18 cellular contexts compared by ENCODE assay signal in the genomic region with DNA sequence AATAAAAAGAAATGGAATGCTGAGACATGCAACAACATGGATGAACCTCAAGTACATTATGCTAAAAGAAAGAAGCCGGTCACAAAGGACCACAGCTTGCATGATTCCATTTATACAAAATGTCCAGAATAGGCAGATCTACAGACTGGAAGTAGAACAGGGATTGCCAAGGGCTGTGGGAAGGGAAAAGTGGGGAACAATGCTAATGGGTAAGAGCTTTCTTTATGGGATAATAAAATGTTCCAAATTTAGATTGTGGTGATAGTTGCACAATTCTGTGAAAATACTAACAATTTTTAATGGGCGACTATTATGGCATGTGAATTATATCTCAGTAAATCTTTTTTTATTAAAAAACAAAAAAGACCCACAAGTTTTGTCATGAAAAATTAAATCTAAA.
A peak's percentile ranks its signal among the peaks of the same experiment; 100 is the strongest.
DNase-seq lines count a peak whose midpoint lies in the region; ATAC-seq and TF ChIP-seq lines count a peak whose summit lies in the region.
"Had no signal": no experiment of that assay in that cellular context is flagged by ENCODE, and none has a peak within 500 bp of the region (broad histone marks: within the 10 kb centered on the region; RNA-seq: fewer than 3 reads in every experiment).

No MANE protein-coding gene starts in this region.

- intact Hi-C loops in mammary epithelial cell (cut with micrococcal nuclease), result no loop called here
- intact Hi-C loops in breast epithelium (cut with DNase I; ENCODE audit: low total_unique reads), result no loop called here
- intact Hi-C loops in PC-3 (cut with micrococcal nuclease), result loop anchor here (1.0 to 5.0 kb wide), 3 partner anchors 33 to 90 kb away; no protein-coding TSS in a partner anchor
- intact Hi-C loops in OCI-LY7 (cut with micrococcal nuclease; ENCODE audit: unreplicated experiment), result no loop called here

- H3F3A ChIP-seq in PC-3 (ENCODE audit: low read length, unreplicated experiment), result no peaks in the 10 kb centered on the region

- no peak overlapping the region for H3K4me2 ChIP-seq in mammary epithelial cell (ENCODE audit: insufficient read depth, low read depth, low read length)
- no peak overlapping the region for H3K4me2 ChIP-seq in PC-3 (ENCODE audit: low read length)
- H3K4me2 ChIP-seq in OCI-LY7 (ENCODE audit: low read length), result no peak overlapping the region
- H3K4me2 ChIP-seq: BLaER1 had no signal

- no peaks in the 10 kb centered on the region for H3K36me3 ChIP-seq in mammary epithelial cell (ENCODE audit: insufficient read depth, low read length)
- H3K36me3 ChIP-seq in breast epithelium, result no peaks in the 10 kb centered on the region
- H3K36me3 ChIP-seq in PC-3 (ENCODE audit: low read depth, low read length), result no peaks in the 10 kb centered on the region
- H3K36me3 ChIP-seq in OCI-LY7 (ENCODE audit: insufficient read depth, low read length), result no peaks in the 10 kb centered on the region
- H3K36me3 ChIP-seq: BLaER1, HAP-1 had no signal

- H3K27ac ChIP-seq in mammary epithelial cell (ENCODE audit: insufficient read depth, low read depth, low read length) (peak overlapping the region; percentile 67), breast epithelium (no peak overlapping the region), PC-3 (ENCODE audit: low read length) (peak overlapping the region; percentile 73), OCI-LY7 (ENCODE audit: low read depth, low read length, poor library complexity, severe bottlenecking) (no peak overlapping the region)
- H3K27ac ChIP-seq: 22Rv1, BLaER1, HL-60 had no signal

- H3K9me3 ChIP-seq in mammary epithelial cell (replicated peaks; ENCODE audit: insufficient read depth, low read length), result no peaks in the 10 kb centered on the region
- H3K9me3 ChIP-seq in breast epithelium, result no peaks in the 10 kb centered on the region
- no peaks in the 10 kb centered on the region for H3K9me3 ChIP-seq in PC-3 (ENCODE audit: low read length)
- H3K9me3 ChIP-seq in OCI-LY7 (ENCODE audit: low read length), result no peaks in the 10 kb centered on the region
- H3K9me3 ChIP-seq: HAP-1 had no signal

- TF ChIP-seq CTCF in mammary epithelial cell (conservative IDR thresholded peaks at IDR 0.05 in 1 of 2, IDR thresholded peaks at IDR 0.05 in 1 of 2; ENCODE audit: extremely low read depth in 1 of 2, insufficient read depth in 1 of 2, low read depth in 1 of 2, low read length in 2 of 2) (no peak), breast epithelium (IDR thresholded peaks at IDR 0.05) (no peak), PC-3 (conservative IDR thresholded peaks at IDR 0.05; ENCODE audit: low read depth, low read length) (no peak), OCI-LY7 (conservative IDR thresholded peaks at IDR 0.05; ENCODE audit: low read length) (no peak)

- dilution Hi-C loops in mammary epithelial cell (cut with HindIII; ENCODE audit: low sequenced_read_pairs), result no loop called here

- in situ Hi-C loops in mammary epithelial cell (cut with MboI; ENCODE audit: low sequenced_read_pairs in 2 of 2), result no loop called here

- no peaks in the 10 kb centered on the region for H3K79me2 ChIP-seq in mammary epithelial cell (ENCODE audit: insufficient read depth, low read length)
- H3K79me2 ChIP-seq in PC-3 (ENCODE audit: low read length), result no peaks in the 10 kb centered on the region
- no peaks in the 10 kb centered on the region for H3K79me2 ChIP-seq in OCI-LY7 (ENCODE audit: insufficient read depth, low read depth, low read length)

- H3K4me1 ChIP-seq in mammary epithelial cell (ENCODE audit: insufficient read depth, low read length) (peaks cover 57% of the 10 kb centered on the region), breast epithelium (no peaks in the 10 kb centered on the region), PC-3 (ENCODE audit: insufficient read depth, low read length) (peaks cover 68% of the 10 kb centered on the region), OCI-LY7 (ENCODE audit: insufficient read depth, low read length, poor library complexity, severe bottlenecking) (peaks cover 6% of the 10 kb centered on the region)
- H3K4me1 ChIP-seq: HAP-1 had no signal

- H3K27me3 ChIP-seq in mammary epithelial cell (ENCODE audit: insufficient read depth, low read length) (no peaks in the 10 kb centered on the region), breast epithelium (no peaks in the 10 kb centered on the region), PC-3 (ENCODE audit: low read length) (no peaks in the 10 kb centered on the region)
- H3K27me3 ChIP-seq: BLaER1 had no signal

- H4K20me1 ChIP-seq in mammary epithelial cell (ENCODE audit: insufficient read depth, low read length) (no peaks in the 10 kb centered on the region), PC-3 (ENCODE audit: low read length) (no peaks in the 10 kb centered on the region), OCI-LY7 (ENCODE audit: insufficient read depth, low read length) (no peaks in the 10 kb centered on the region)
- H4K20me1 ChIP-seq: BLaER1 had no signal

- H3K9ac ChIP-seq in mammary epithelial cell (ENCODE audit: insufficient read depth, low read length) (no peak overlapping the region), PC-3 (ENCODE audit: low read length) (no peak overlapping the region)
- H3K9ac ChIP-seq: BLaER1, GM23248 had no signal

- POLR2A ChIA-PET in PC-3 (lab: Charles Lee; ENCODE audit: unreplicated experiment), result no interaction called here
- POLR2A ChIA-PET in OCI-LY7 (lab: Charles Lee), result interaction anchor here (1.2 kb wide), 1 partner anchor 12 kb away, joined by 3 read pairs; no protein-coding TSS in a partner anchor

- H3K4me3 ChIP-seq in mammary epithelial cell (replicated peaks in 1 of 3; ENCODE audit: insufficient read depth in 1 of 3, low read depth in 2 of 3, low read length in 3 of 3), result no peak overlapping the region
- no peak overlapping the region for H3K4me3 ChIP-seq in breast epithelium
- H3K4me3 ChIP-seq in PC-3 (ENCODE audit: low read length), result no peak overlapping the region
- no peak overlapping the region for H3K4me3 ChIP-seq in OCI-LY7 (ENCODE audit: low read depth, low read length, poor library complexity, severe bottlenecking)
- H3K4me3 ChIP-seq: BLaER1, GM23248, HAP-1, K562 had no signal

- DNase-seq in mammary epithelial cell, result no peak
- DNase-seq in breast epithelium (ENCODE audit: low spot score in 2 of 2), result no peak
- DNase-seq in PC-3, result no peak
- peak; percentile 33 for DNase-seq in foreskin melanocyte
- DNase-seq in ureter (ENCODE audit: low spot score), result no peak
- no peak for DNase-seq in OCI-LY7 (ENCODE audit: low spot score)
- DNase-seq: AML-193; CD4-positive, alpha-beta memory T cell; DMS153; DMS79; GF-D8; GM23248 had no signal

- CTCF ChIA-PET in mammary epithelial cell (lab: Charles Lee; ENCODE audit: low non-redundant PET) (interaction anchor here (0.8 kb wide), 1 partner anchor 282 kb away, joined by 6 read pairs; no protein-coding TSS in a partner anchor), PC-3 (lab: Charles Lee) (no interaction called here), OCI-LY7 (lab: Charles Lee; ENCODE audit: unreplicated experiment) (no interaction called here)

- BruUV-seq in mammary epithelial cell (replicated peaks; lab: Mats Ljungman, UMichigan), result no TSS peak
- no TSS peak for BruUV-seq in PC-3 (replicated peaks; lab: Mats Ljungman, UMichigan)
- no TSS peak for BruUV-seq in OCI-LY7 (replicated peaks; lab: Mats Ljungman, UMichigan)

- H2AFZ ChIP-seq in mammary epithelial cell (ENCODE audit: low read depth, low read length), result no peak overlapping the region
- no peak overlapping the region for H2AFZ ChIP-seq in PC-3 (ENCODE audit: low read length)
- no peak overlapping the region for H2AFZ ChIP-seq in OCI-LY7 (ENCODE audit: low read length)
- H2AFZ ChIP-seq: GM23248 had no signal

- 87% methylated on average over 2 of the region's 2 CpGs for WGBS in mammary epithelial cell (ENCODE audit: low coverage, missing lambda C conversion rate)

- H3K9me2 ChIP-seq in PC-3 (replicated peaks; ENCODE audit: low read length), result no peaks in the 10 kb centered on the region
- H3K9me2 ChIP-seq in OCI-LY7 (ENCODE audit: insufficient read depth, low read length), result no peaks in the 10 kb centered on the region

- ATAC-seq in PC-3, result no peak
- no peak for ATAC-seq in GM21515 (IDR thresholded peaks at IDR 0.05; ENCODE audit: unreplicated experiment)
- ATAC-seq: K562 had no signal

- no peak for TF ChIP-seq POLR2A in breast epithelium (IDR thresholded peaks at IDR 0.05)

Comparison
In these comparisons a context has a peak if more than half of its experiments do, and no peak if none do; other contexts are left out.
1. H3K27ac ChIP-seq: peak in mammary epithelial cell (single experiment) and PC-3 (single experiment); none in breast epithelium (0 of 2) and OCI-LY7 (single experiment).